Comparison of ENCODE assay signal across 16 cellular contexts in the genomic region with DNA sequence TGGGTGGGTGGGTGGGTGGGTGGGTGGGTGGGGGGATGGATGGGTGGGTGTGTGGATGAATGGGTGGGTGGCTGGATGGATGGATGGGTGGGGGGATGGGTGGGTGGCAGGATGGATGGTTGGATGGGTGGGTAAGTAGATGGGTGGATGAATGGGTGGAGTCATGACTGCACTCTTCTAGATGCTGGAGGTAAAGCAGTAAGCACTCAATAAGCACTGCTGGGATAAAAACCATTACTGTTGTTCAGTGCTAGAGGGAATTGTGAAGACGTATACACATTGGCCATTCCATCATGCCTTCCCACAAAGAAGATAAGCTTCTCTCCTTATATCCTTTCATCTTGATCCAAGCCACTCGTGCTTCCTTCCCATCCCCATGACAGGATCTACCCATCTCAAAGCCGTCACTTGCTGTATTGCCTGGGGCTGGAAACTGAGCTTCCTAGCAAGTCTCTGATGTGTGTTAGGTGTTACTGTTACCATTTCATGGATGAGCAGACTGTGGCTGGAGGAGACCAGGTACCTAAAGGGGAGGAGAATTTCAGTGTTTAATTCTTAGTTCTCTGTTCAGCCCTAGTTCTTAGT.
A peak's percentile ranks its signal among the peaks of the same experiment; 100 is the strongest.
DNase-seq lines count a peak whose midpoint lies in the region; ATAC-seq and TF ChIP-seq lines count a peak whose summit lies in the region.
"Had no signal": no experiment of that assay in that cellular context is flagged by ENCODE, and none has a peak within 500 bp of the region (broad histone marks: within the 10 kb centered on the region; RNA-seq: fewer than 3 reads in every experiment).

No MANE protein-coding gene starts in this region.

- peaks cover 10 to 34% (median 21%) of the 10 kb centered on the region in 4 donors for H3K4me1 Mint-ChIP-seq in CD4-positive, CD25-positive, alpha-beta regulatory T cell
- peaks cover 12% of the 10 kb centered on the region for H3K4me1 Mint-ChIP-seq in progenitor cell of endocrine pancreas (ENCODE audit: low read depth)

- H3K9me3 ChIP-seq in CD4-positive, CD25-positive, alpha-beta regulatory T cell (ENCODE audit: control insufficient read depth in 2 of 2, low read length in 2 of 2), result no peaks in the 10 kb centered on the region
- H3K9me3 ChIP-seq in Panc1 (ENCODE audit: control insufficient read depth, insufficient read depth, low read depth, low read length) (no peaks in the 10 kb centered on the region), skeletal muscle satellite cell (replicated peaks; ENCODE audit: low read length) (no peaks in the 10 kb centered on the region), PC-9 (ENCODE audit: insufficient read depth, low read depth) (no peaks in the 10 kb centered on the region)

- H3F3A ChIP-seq in PC-9 (ENCODE audit: insufficient read depth, low read depth), result peaks cover 45% of the 10 kb centered on the region

- no TSS peak for BruUV-seq in Panc1 (replicated peaks; lab: Mats Ljungman, UMichigan)
- BruUV-seq in PC-9 (replicated peaks; lab: Mats Ljungman, UMichigan), result no TSS peak

- no peak for ATAC-seq in CD4-positive, CD25-positive, alpha-beta regulatory T cell (ENCODE audit: low read depth in 2 of 2)
- ATAC-seq in Panc1, result no peak
- ATAC-seq: GM12878, left colon had no signal

- H3K4me3 ChIP-seq in CD4-positive, CD25-positive, alpha-beta regulatory T cell (ENCODE audit: low read depth, low read length), result no peak overlapping the region
- H3K4me3 ChIP-seq in Panc1 (ENCODE audit: low read depth in 2 of 2, low read length in 2 of 2), result no peak overlapping the region
- no peak overlapping the region for H3K4me3 ChIP-seq in skeletal muscle satellite cell (ENCODE audit: low read length)
- H3K4me3 ChIP-seq in PC-9, result no peak overlapping the region
- H3K4me3 ChIP-seq: GM12878, GM23248 had no signal

- H3K27ac ChIP-seq in CD4-positive, CD25-positive, alpha-beta regulatory T cell (ENCODE audit: insufficient read depth, low read length, poor library complexity, severe bottlenecking), result no peak overlapping the region
- H3K27ac ChIP-seq in Panc1 (ENCODE audit: low read length) (peak overlapping the region; percentile 74), epithelial cell of prostate (peak overlapping the region; percentile 100), PC-9 (no peak overlapping the region)
- H3K27ac ChIP-seq: parathyroid adenoma had no signal

- no peaks in the 10 kb centered on the region for H3K27me3 ChIP-seq in CD4-positive, CD25-positive, alpha-beta regulatory T cell (ENCODE audit: control insufficient read depth, insufficient read depth, low read length)
- H3K27me3 ChIP-seq in Panc1 (ENCODE audit: control insufficient read depth, insufficient read depth, low read length), result no peaks in the 10 kb centered on the region
- H3K27me3 ChIP-seq in skeletal muscle satellite cell (ENCODE audit: control insufficient read depth, insufficient read depth, low read length), result no peaks in the 10 kb centered on the region
- no peaks in the 10 kb centered on the region for H3K27me3 ChIP-seq in PC-9 (ENCODE audit: insufficient read depth, low read depth)

- H3K4me3 Mint-ChIP-seq in CD4-positive, CD25-positive, alpha-beta regulatory T cell, result no peak overlapping the region
- no peak overlapping the region for H3K4me3 Mint-ChIP-seq in progenitor cell of endocrine pancreas (ENCODE audit: low read depth)
- H3K4me3 Mint-ChIP-seq: activated naive CD8-positive, alpha-beta T cell treated with anti-CD3 and anti-CD28 coated beads, Interleukin-2, amount 10 ng/mL, durations not matched to agents 7 days and 5 days had no signal

- TF ChIP-seq CTCF in Panc1 (IDR thresholded peaks at IDR 0.05), result no peak
- no peak for TF ChIP-seq CTCF in PC-9 (conservative IDR thresholded peaks at IDR 0.05)
- TF ChIP-seq CTCF in progenitor cell of endocrine pancreas (IDR thresholded peaks at IDR 0.05; ENCODE audit: unreplicated experiment), result no peak

- DNase-seq in CD4-positive, CD25-positive, alpha-beta regulatory T cell, result no peak
- no peak for DNase-seq in Panc1 (ENCODE audit: low read depth, low spot score)
- DNase-seq in epithelial cell of prostate (ENCODE audit: low read depth, low spot score), result no peak
- DNase-seq in PC-9, result no peak
- no peak for DNase-seq in NCI-H146 treated with DMSO at 0.1 percent for 48 hours (lab: John Stamatoyannopoulos, UW; ENCODE audit: unreplicated experiment)
- no peak for DNase-seq in progenitor cell of endocrine pancreas (ENCODE audit: low spot score, unreplicated experiment)
- DNase-seq: activated naive CD8-positive, alpha-beta T cell treated with anti-CD3 and anti-CD28 coated beads, Interleukin-2, amount 10 ng/mL, durations not matched to agents 7 days and 5 days; activated T-cell treated with anti-CD3 and anti-CD28 coated beads for 4 hours; caudate nucleus; NCI-H1417 treated with DMSO at 0.1 percent for 48 hours; T1000 had no signal

- H3K4me1 ChIP-seq in CD4-positive, CD25-positive, alpha-beta regulatory T cell (ENCODE audit: control insufficient read depth, insufficient read depth, low read length, poor library complexity, severe bottlenecking), result peaks cover 31% of the 10 kb centered on the region
- H3K4me1 ChIP-seq in Panc1 (ENCODE audit: control insufficient read depth, insufficient read depth, low read length) (peaks cover 60% of the 10 kb centered on the region), skeletal muscle satellite cell (ENCODE audit: control insufficient read depth, insufficient read depth, low read length) (peaks cover 67% of the 10 kb centered on the region), PC-9 (replicated peaks; ENCODE audit: insufficient read depth) (peaks cover 46% of the 10 kb centered on the region)
- H3K4me1 ChIP-seq: parathyroid adenoma had no signal

- H3K9me2 ChIP-seq in PC-9 (ENCODE audit: insufficient read depth), result no peaks in the 10 kb centered on the region

- in situ Hi-C loops in Panc1 (cut with HindIII; ENCODE audit: low pct_unique_long_range_greater_than_20kb, low sequenced_read_pairs), result no loop called here

- CTCF ChIA-PET in Panc1 (lab: Charles Lee) (no interaction called here), PC-9 (lab: Charles Lee) (interaction anchor here (0.7 kb wide), 1 partner anchor 39 kb away, joined by 3 read pairs; no protein-coding TSS in a partner anchor)

- peaks cover 17% of the 10 kb centered on the region for H3K79me2 ChIP-seq in PC-9 (ENCODE audit: low read depth)
- H3K79me2 ChIP-seq: parathyroid adenoma had no signal

- no peaks in the 10 kb centered on the region for H3K36me3 ChIP-seq in CD4-positive, CD25-positive, alpha-beta regulatory T cell (ENCODE audit: control insufficient read depth, insufficient read depth, low read length)
- peaks cover 3% of the 10 kb centered on the region for H3K36me3 ChIP-seq in Panc1 (ENCODE audit: control insufficient read depth, insufficient read depth, low read length)
- H3K36me3 ChIP-seq in skeletal muscle satellite cell (ENCODE audit: insufficient read depth, low read length), result peaks cover 6% of the 10 kb centered on the region
- 0 out of 2 replicates have a peak, but pooled peaks cover 5% of the 10 kb centered on the region for H3K36me3 ChIP-seq in PC-9 (ENCODE audit: low read depth)

- no peaks in the 10 kb centered on the region for H3K27me3 Mint-ChIP-seq in CD4-positive, CD25-positive, alpha-beta regulatory T cell
- no peaks in the 10 kb centered on the region for H3K27me3 Mint-ChIP-seq in progenitor cell of endocrine pancreas
- H3K27me3 Mint-ChIP-seq: activated naive CD8-positive, alpha-beta T cell treated with anti-CD3 and anti-CD28 coated beads, Interleukin-2, amount 10 ng/mL, durations not matched to agents 7 days and 5 days had no signal

- H3K9ac ChIP-seq in skeletal muscle satellite cell (ENCODE audit: low read depth, low read length), result peak overlapping the region; percentile 34
- H3K9ac ChIP-seq: parathyroid adenoma had no signal

- intact Hi-C loops in Panc1 (cut with micrococcal nuclease; ENCODE audit: unreplicated experiment), result no loop called here
- intact Hi-C loops in PC-9 (cut with micrococcal nuclease; ENCODE audit: unreplicated experiment), result no loop called here

- peak overlapping the region in 2 of 3 donors; percentile 41 to 83 for H3K27ac Mint-ChIP-seq in CD4-positive, CD25-positive, alpha-beta regulatory T cell
- no peak overlapping the region for H3K27ac Mint-ChIP-seq in progenitor cell of endocrine pancreas

- no peak overlapping the region for H3K4me2 ChIP-seq in skeletal muscle satellite cell (ENCODE audit: low read length)
- no peak overlapping the region for H3K4me2 ChIP-seq in PC-9

- POLR2A ChIA-PET in Panc1 (lab: Charles Lee), result no interaction called here
- POLR2A ChIA-PET in PC-9 (lab: Charles Lee; ENCODE audit: unreplicated experiment), result no interaction called here

- no peaks in the 10 kb centered on the region for H3K9me3 Mint-ChIP-seq in CD4-positive, CD25-positive, alpha-beta regulatory T cell
- no peaks in the 10 kb centered on the region for H3K9me3 Mint-ChIP-seq in progenitor cell of endocrine pancreas (ENCODE audit: low read depth)
- H3K9me3 Mint-ChIP-seq: activated naive CD8-positive, alpha-beta T cell treated with anti-CD3 and anti-CD28 coated beads, Interleukin-2, amount 10 ng/mL, durations not matched to agents 7 days and 5 days had no signal

- H4K20me1 ChIP-seq in PC-9 (ENCODE audit: insufficient read depth), result no peaks in the 10 kb centered on the region

- no peak overlapping the region for H2AFZ ChIP-seq in PC-9
- H2AFZ ChIP-seq: GM23248, parathyroid adenoma had no signal

- peaks cover 3% of the 10 kb centered on the region for H3K36me3 Mint-ChIP-seq in CD4-positive, CD25-positive, alpha-beta regulatory T cell
- no peaks in the 10 kb centered on the region for H3K36me3 Mint-ChIP-seq in progenitor cell of endocrine pancreas (ENCODE audit: insufficient read depth)

Comparison
In these comparisons a context has a peak if more than half of its experiments do, and no peak if none do; other contexts are left out.
1. H3K27ac ChIP-seq: peak in Panc1 (single experiment) and epithelial cell of prostate (single experiment); none in CD4-positive, CD25-positive, alpha-beta regulatory T cell (single experiment) and PC-9 (single experiment).